In genomic region chr16:4190934-4191333, GRCh38 we compare ENCODE assay signal across 26 cellular contexts. TPM values are rescaled to one million over a fixed set of nuclear protein-coding genes. Genes with fewer than 3 reads are reported as not detected.
"Had no signal": no experiment of that assay in that cellular context is flagged by ENCODE, and none has a peak within 500 bp of the region (broad histone marks: within the 10 kb centered on the region; RNA-seq: fewer than 3 reads in every experiment).

No MANE protein-coding gene starts in this region.

- H3K9me3 ChIP-seq: ovary, right lobe of liver, stomach, testis, thyroid gland, transverse colon, upper lobe of left lung, vagina had no signal

- H3K36me3 Mint-ChIP-seq: immature natural killer cell; mesothelial cell of epicardium; naive B cell; natural killer cell; stimulated activated naive B cell treated with anti-CD40 and anti-IgM and Interleukin-4, amounts not matched to agents 10 μg/mL and 1 μg/mL and 100 μg/mL, for 72 hours had no signal

- ATAC-seq: natural killer cell; right lobe of liver; stimulated activated naive B cell treated with anti-CD40 and anti-IgM and Interleukin-4, amounts not matched to agents 10 μg/mL and 1 μg/mL and 100 μg/mL, for 72 hours; stimulated activated naive CD8-positive, alpha-beta T cell treated with anti-CD3 and anti-CD28 coated beads, Interleukin-15, Interleukin-2, amounts not matched to agents 100 U/mL and 50 U/mL, for 24 hours had no signal

- H3K9me3 Mint-ChIP-seq: immature natural killer cell, mesothelial cell of epicardium, naive B cell, natural killer cell had no signal

- H3K4me3 Mint-ChIP-seq: immature natural killer cell; mesothelial cell of epicardium; naive B cell; natural killer cell; stimulated activated naive B cell treated with anti-CD40 and anti-IgM and Interleukin-4, amounts not matched to agents 10 μg/mL and 1 μg/mL and 100 μg/mL, for 72 hours had no signal

- H3K4me1 Mint-ChIP-seq: immature natural killer cell, natural killer cell had no signal

- H3K27ac ChIP-seq: ovary, right lobe of liver, skin epidermis, stomach, testis, thyroid gland, transverse colon, upper lobe of left lung, vagina had no signal

- H3K36me3 ChIP-seq: ovary, right lobe of liver, stomach, thyroid gland, transverse colon, upper lobe of left lung, vagina had no signal

- H3K4me3 ChIP-seq: lung, ovary, right lobe of liver, skin epidermis, stomach, testis, thyroid gland, transverse colon, upper lobe of left lung, vagina had no signal

- H3K27ac Mint-ChIP-seq: immature natural killer cell; mesothelial cell of epicardium; natural killer cell; progenitor cell of endocrine pancreas; stimulated activated naive B cell treated with anti-CD40 and anti-IgM and Interleukin-4, amounts not matched to agents 10 μg/mL and 1 μg/mL and 100 μg/mL, for 72 hours had no signal

- H3K27me3 ChIP-seq: ovary, right lobe of liver, testis, thyroid gland, upper lobe of left lung, vagina had no signal

- H3K4me1 ChIP-seq: right lobe of liver, stomach, transverse colon, vagina had no signal

- DNase-seq: head of caudate nucleus; hypothalamus; immature natural killer cell; kidney; mesendoderm; naive B cell; natural killer cell; ovary; retina; right lobe of liver; stimulated activated CD4-positive, alpha-beta T cell treated with anti-CD3 and anti-CD28 coated beads, Interleukin-12 subunit alpha, Interleukin-12 subunit beta, amount 100 ng/mL, for 4 hours; stimulated activated CD4-positive, alpha-beta T cell treated with anti-CD3 and anti-CD28 coated beads, Interleukin-15, amount 100 ng/mL, for 24 hours; stimulated activated CD4-positive, alpha-beta T cell treated with anti-CD3 and anti-CD28 coated beads, Interleukin-2, amount 100 ng/mL, for 24 hours; stimulated activated CD4-positive, alpha-beta T cell treated with anti-CD3 and anti-CD28 coated beads, Interleukin-4, amount 100 ng/mL, for 1 hour; stimulated activated naive B cell treated with anti-CD40 and anti-IgM and Interleukin-4, amounts not matched to agents 10 μg/mL and 1 μg/mL and 100 μg/mL, for 72 hours; stimulated activated naive CD8-positive, alpha-beta T cell treated with anti-CD3 and anti-CD28 coated beads, Interleukin-15, Interleukin-2, amounts not matched to agents 100 U/mL and 50 U/mL, for 24 hours; stomach; testis; transverse colon; upper lobe of left lung had no signal

RNA-seq across cellular contexts. Expression of gene SRL, which starts 50.9 kb away (rescaled TPM):
- total RNA-seq: natural killer cell, progenitor cell of endocrine pancreas had no signal
